Comparison of ENCODE assay signal across 38 cellular contexts in genomic region chr17:79678856-79679255, GRCh38. TPM values are rescaled to one million over a fixed set of nuclear protein-coding genes. Genes with fewer than 3 reads are reported as not detected.
"Had no signal": no experiment of that assay in that cellular context is flagged by ENCODE, and none has a peak within 500 bp of the region (broad histone marks: within the 10 kb centered on the region; RNA-seq: fewer than 3 reads in every experiment).

No MANE protein-coding gene starts in this region.

- H3K27me3 Mint-ChIP-seq: activated CD4-positive, alpha-beta T cell treated with anti-CD3 and anti-CD28 coated beads, Interleukin-2, amount 10 ng/mL, durations not matched to agents 7 days and 5 days had no signal

- H3K36me3 ChIP-seq: ascending aorta, brain microvascular endothelial cell, esophagus squamous epithelium, gastroesophageal sphincter had no signal

- DNase-seq: activated CD4-positive, alpha-beta memory T cell treated with anti-CD3 and anti-CD28 coated beads, Interleukin-2, amount 10 ng/mL, durations not matched to agents 7 days and 5 days; activated CD4-positive, alpha-beta T cell treated with anti-CD3 and anti-CD28 coated beads for 1 hour; activated CD4-positive, alpha-beta T cell treated with anti-CD3 and anti-CD28 coated beads for 4 hours; activated CD4-positive, alpha-beta T cell treated with anti-CD3 and anti-CD28 coated beads, Interleukin-2, amount 10 ng/mL, durations not matched to agents 7 days and 5 days; activated CD4-positive, alpha-beta T cell treated with anti-CD3 and anti-CD28 coated beads, Interleukin-2, amount 50 U/mL, for 4 hours; activated CD8-positive, alpha-beta memory T cell treated with anti-CD3 and anti-CD28 coated beads, Interleukin-2, amount 50 U/mL, for 48 hours; activated gamma-delta T cell; activated naive CD4-positive, alpha-beta T cell; activated naive CD4-positive, alpha-beta T cell treated with anti-CD3 and anti-CD28 coated beads, Interleukin-2, amount 10 ng/mL, durations not matched to agents 7 days and 5 days; activated naive CD8-positive, alpha-beta T cell treated with anti-CD3 and anti-CD28 coated beads, Interleukin-2, amount 10 ng/mL, durations not matched to agents 7 days and 5 days; activated T-cell treated with anti-CD3 and anti-CD28 coated beads for 4 hours; activated T-cell treated with anti-CD3 and anti-CD28 coated beads, Interleukin-2, amount 50 U/mL, for 24 hours; activated T-cell treated with anti-CD3 and anti-CD28 coated beads, Interleukin-2, amount 50 U/mL, for 72 hours; brain microvascular endothelial cell; cortex of kidney; dermis blood vessel endothelial cell; effector CD4-positive, alpha-beta T cell; effector memory CD8-positive, alpha-beta T cell; esophagus squamous epithelium; foreskin melanocyte; head of caudate nucleus; T-helper 2 cell had no signal

- H3K27ac ChIP-seq: ascending aorta, brain microvascular endothelial cell, epithelial cell of prostate, esophagus squamous epithelium, gastroesophageal sphincter had no signal

- H3K4me1 Mint-ChIP-seq: activated CD4-positive, alpha-beta memory T cell treated with anti-CD3 and anti-CD28 coated beads, Interleukin-2, amount 10 ng/mL, durations not matched to agents 7 days and 5 days; activated CD4-positive, alpha-beta T cell treated with anti-CD3 and anti-CD28 coated beads, Interleukin-2, amount 10 ng/mL, durations not matched to agents 7 days and 5 days; activated naive CD4-positive, alpha-beta T cell treated with anti-CD3 and anti-CD28 coated beads, Interleukin-2, amount 10 ng/mL, durations not matched to agents 7 days and 5 days; activated naive CD8-positive, alpha-beta T cell treated with anti-CD3 and anti-CD28 coated beads, Interleukin-2, amount 10 ng/mL, durations not matched to agents 7 days and 5 days; central memory CD8-positive, alpha-beta T cell had no signal

- H3K4me3 ChIP-seq: ascending aorta, esophagus squamous epithelium, gastroesophageal sphincter had no signal

- ATAC-seq: activated naive CD4-positive, alpha-beta T cell treated with anti-CD3 and anti-CD28 coated beads, Interleukin-2, amount 50 U/mL, for 72 hours; activated T-cell treated with anti-CD3 and anti-CD28 coated beads, Interleukin-2, amount 50 U/mL, for 72 hours; effector memory CD8-positive, alpha-beta T cell; gastroesophageal sphincter had no signal

- H3K36me3 Mint-ChIP-seq: activated naive CD4-positive, alpha-beta T cell treated with anti-CD3 and anti-CD28 coated beads, Interleukin-2, amount 10 ng/mL, durations not matched to agents 7 days and 5 days; activated naive CD8-positive, alpha-beta T cell treated with anti-CD3 and anti-CD28 coated beads, Interleukin-2, amount 10 ng/mL, durations not matched to agents 7 days and 5 days; WTC11 had no signal

- H3K4me3 Mint-ChIP-seq: activated CD4-positive, alpha-beta memory T cell treated with anti-CD3 and anti-CD28 coated beads, Interleukin-2, amount 10 ng/mL, durations not matched to agents 7 days and 5 days; activated CD4-positive, alpha-beta T cell treated with anti-CD3 and anti-CD28 coated beads, Interleukin-2, amount 10 ng/mL, durations not matched to agents 7 days and 5 days; activated naive CD4-positive, alpha-beta T cell treated with anti-CD3 and anti-CD28 coated beads, Interleukin-2, amount 10 ng/mL, durations not matched to agents 7 days and 5 days; activated naive CD8-positive, alpha-beta T cell treated with anti-CD3 and anti-CD28 coated beads, Interleukin-2, amount 10 ng/mL, durations not matched to agents 7 days and 5 days; activated T-cell treated with anti-CD3 and anti-CD28 coated beads, Interleukin-2, amount 50 U/mL, for 24 hours; activated T-cell treated with anti-CD3 and anti-CD28 coated beads, Interleukin-2, amount 50 U/mL, for 72 hours; central memory CD8-positive, alpha-beta T cell; effector memory CD8-positive, alpha-beta T cell; WTC11 had no signal

- H3K27ac Mint-ChIP-seq: activated CD4-positive, alpha-beta memory T cell treated with anti-CD3 and anti-CD28 coated beads, Interleukin-2, amount 10 ng/mL, durations not matched to agents 7 days and 5 days; activated CD4-positive, alpha-beta T cell treated with anti-CD3 and anti-CD28 coated beads, Interleukin-2, amount 10 ng/mL, durations not matched to agents 7 days and 5 days; activated naive CD4-positive, alpha-beta T cell treated with anti-CD3 and anti-CD28 coated beads, Interleukin-2, amount 10 ng/mL, durations not matched to agents 7 days and 5 days; activated naive CD8-positive, alpha-beta T cell treated with anti-CD3 and anti-CD28 coated beads, Interleukin-2, amount 10 ng/mL, durations not matched to agents 7 days and 5 days; activated T-cell treated with anti-CD3 and anti-CD28 coated beads, Interleukin-2, amount 50 U/mL, for 24 hours; activated T-cell treated with anti-CD3 and anti-CD28 coated beads, Interleukin-2, amount 50 U/mL, for 72 hours; effector memory CD8-positive, alpha-beta T cell; WTC11 had no signal

- FAIRE-seq: bronchial epithelial cell, colon, endothelial cell of umbilical vein had no signal

- H3K27me3 ChIP-seq: ascending aorta, brain microvascular endothelial cell had no signal

- H3K4me1 ChIP-seq: ascending aorta, esophagus squamous epithelium, gastroesophageal sphincter had no signal

RNA-seq across cellular contexts. Expression of gene ENPP7, which starts 51.9 kb away (rescaled TPM):
- total RNA-seq: activated CD4-positive, alpha-beta T cell treated with anti-CD3 and anti-CD28 coated beads, Interleukin-2, amount 10 ng/mL, durations not matched to agents 7 days and 5 days; activated T-cell treated with anti-CD3 and anti-CD28 coated beads, Interleukin-2, amount 50 U/mL, for 72 hours; bronchial epithelial cell; cardiac septum; cerebellum; dermis blood vessel endothelial cell; endothelial cell of umbilical vein; esophagus squamous epithelium; fibroblast of lung; fibroblast of villous mesenchyme; glomerular endothelial cell; T-helper 1 cell treated with Interleukin-12 subunit alpha and Interleukin-12 subunit beta and Interleukin-4 antibody, amounts not matched to agents 30 ng/mL and 1 ng/mL, for 36 hours; WTC11 had no signal
- polyA plus RNA-seq: endothelial cell of umbilical vein, esophagus, fibroblast of lung had no signal
